9 cellular contexts compared by ENCODE assay signal in genomic region chr5:73135429-73136276, GRCh38. TPM values are rescaled to one million over a fixed set of nuclear protein-coding genes. Genes with fewer than 3 reads are reported as not detected.
DNase-seq lines count a peak whose midpoint lies in the region; ATAC-seq and TF ChIP-seq lines count a peak whose summit lies in the region.
"Had no signal": no experiment of that assay in that cellular context is flagged by ENCODE, and none has a peak within 500 bp of the region (broad histone marks: within the 10 kb centered on the region; RNA-seq: fewer than 3 reads in every experiment).

No MANE protein-coding gene starts in this region.

- WGBS in tibial nerve, 2 donors, result 39 to 49% methylated on average over 12 of the region's 12 CpGs

- peaks cover 13 to 19% of the 10 kb centered on the region in 2 donors for H3K27me3 Mint-ChIP-seq in natural killer cell (ENCODE audit: low read depth in 2 of 2)
- H3K27me3 Mint-ChIP-seq in natural killer cell treated with Interleukin-12 subunit alpha and Interleukin-12 subunit beta and Interleukin-15 and Interleukin-18, amount 100 ng/mL, for 72 hours, result peaks cover 18 to 31% of the 10 kb centered on the region in 2 donors

- H3K4me3 Mint-ChIP-seq in natural killer cell, result no peak overlapping the region
- H3K4me3 Mint-ChIP-seq in natural killer cell treated with Interleukin-12 subunit alpha and Interleukin-12 subunit beta and Interleukin-15 and Interleukin-18, amount 100 ng/mL, for 72 hours, result no peak overlapping the region

- no peak for TF ChIP-seq POLR2A in tibial nerve (IDR thresholded peaks at IDR 0.05)

- H3K4me1 ChIP-seq in tibial nerve, result no peaks in the 10 kb centered on the region

- peak; percentile 30 for TF ChIP-seq CTCF in natural killer cell (IDR thresholded peaks at IDR 0.05)
- peak; percentile 63 for TF ChIP-seq CTCF in fibroblast of mammary gland (conservative IDR thresholded peaks at IDR 0.05; ENCODE audit: control insufficient read depth, insufficient read depth, low read depth, low read length)
- TF ChIP-seq CTCF in tibial nerve (IDR thresholded peaks at IDR 0.05), result peak; percentile 21 to 68 (median 35)

- no peak overlapping the region for H3K4me3 ChIP-seq in fibroblast of mammary gland (ENCODE audit: control insufficient read depth, low read depth, low read length)
- H3K4me3 ChIP-seq in tibial nerve, result no peak overlapping the region

- H3K27ac ChIP-seq in tibial nerve, result no peak overlapping the region

- H3K9me3 ChIP-seq in tibial nerve, result no peaks in the 10 kb centered on the region

- TF ChIP-seq EP300 in tibial nerve (IDR thresholded peaks at IDR 0.05), result no peak

- no peaks in the 10 kb centered on the region for H3K36me3 ChIP-seq in tibial nerve

- peaks cover 0 to 9% of the 10 kb centered on the region in 2 donors for H3K27me3 ChIP-seq in tibial nerve

- ATAC-seq in natural killer cell, result peak in 1 of 3 donors; percentile 37
- ATAC-seq in natural killer cell treated with Interleukin-12 subunit alpha and Interleukin-12 subunit beta and Interleukin-15 and Interleukin-18, amount 100 ng/mL, for 72 hours, result no peak
- ATAC-seq in HG02610 (IDR thresholded peaks at IDR 0.05; ENCODE audit: unreplicated experiment), result no peak
- ATAC-seq in GM21737 (IDR thresholded peaks at IDR 0.05; ENCODE audit: unreplicated experiment), result no peak
- ATAC-seq in GM21825 (IDR thresholded peaks at IDR 0.05; ENCODE audit: unreplicated experiment), result no peak

- no peaks in the 10 kb centered on the region for H3K9me3 Mint-ChIP-seq in natural killer cell
- no peaks in the 10 kb centered on the region for H3K9me3 Mint-ChIP-seq in natural killer cell treated with Interleukin-12 subunit alpha and Interleukin-12 subunit beta and Interleukin-15 and Interleukin-18, amount 100 ng/mL, for 72 hours

- H3K27ac Mint-ChIP-seq in natural killer cell, result no peak overlapping the region
- no peak overlapping the region for H3K27ac Mint-ChIP-seq in natural killer cell treated with Interleukin-12 subunit alpha and Interleukin-12 subunit beta and Interleukin-15 and Interleukin-18, amount 100 ng/mL, for 72 hours

- DNase-seq in natural killer cell (no peak), NCI-H82 (lab: John Stamatoyannopoulos, UW) (peak; percentile 73), fibroblast of mammary gland (ENCODE audit: low read depth) (peak; percentile 58), tibial nerve (ENCODE audit: low spot score in 2 of 2) (peak in 1 of 2 donors; percentile 19)
- DNase-seq in natural killer cell treated with Interleukin-12 subunit alpha and Interleukin-12 subunit beta and Interleukin-15 and Interleukin-18, amount 100 ng/mL, for 72 hours (ENCODE audit: low spot score), result no peak
- DNase-seq: RPMI8226 had no signal

- peaks cover 0 to 5% of the 10 kb centered on the region in 2 donors for H3K4me1 Mint-ChIP-seq in natural killer cell
- H3K4me1 Mint-ChIP-seq in natural killer cell treated with Interleukin-12 subunit alpha and Interleukin-12 subunit beta and Interleukin-15 and Interleukin-18, amount 100 ng/mL, for 72 hours (ENCODE audit: low read depth in 2 of 2), result peaks cover 2 to 5% of the 10 kb centered on the region in 2 donors

- H3K36me3 Mint-ChIP-seq in natural killer cell, result no peaks in the 10 kb centered on the region
- H3K36me3 Mint-ChIP-seq in natural killer cell treated with Interleukin-12 subunit alpha and Interleukin-12 subunit beta and Interleukin-15 and Interleukin-18, amount 100 ng/mL, for 72 hours, result no peaks in the 10 kb centered on the region

- intact Hi-C loops in natural killer cell (cut with micrococcal nuclease), result no loop called here

RNA-seq across cellular contexts. Expression of gene TMEM171, which starts 15.3 kb away (rescaled TPM):
- total RNA-seq in natural killer cell (1 to 10 TPM in 1 of 3 donors, under 1 TPM in 2; 0.42 to 2.1 (median 0.88) TPM), tibial nerve (under 1 TPM in 2 of 4 donors, not detected in 2; 0.66 to 0.90 TPM)
- 1 to 10 TPM in 1 of 2 donors, under 1 TPM in 1; 0.62 to 1.4 TPM for total RNA-seq in natural killer cell treated with Interleukin-12 subunit alpha and Interleukin-12 subunit beta and Interleukin-15 and Interleukin-18, amount 100 ng/mL, for 72 hours

RNA-seq across cellular contexts. Expression of gene TMEM174, which starts 37.3 kb away (rescaled TPM):
- total RNA-seq in natural killer cell, result not detected
- total RNA-seq in natural killer cell treated with Interleukin-12 subunit alpha and Interleukin-12 subunit beta and Interleukin-15 and Interleukin-18, amount 100 ng/mL, for 72 hours, result not detected
- not detected for total RNA-seq in tibial nerve

Comparison
In these comparisons a context has a peak if more than half of its experiments do, and no peak if none do; other contexts are left out.
1. DNase-seq: peak in NCI-H82 (single experiment) and fibroblast of mammary gland (single experiment); none in natural killer cell (single experiment) and natural killer cell treated with Interleukin-12 subunit alpha and Interleukin-12 subunit beta and Interleukin-15 and Interleukin-18, amount 100 ng/mL, for 72 hours (single experiment).
2. Peak in every context shown above with its lines, with median percentiles within 50 percentile points of each other: CTCF ChIP-seq.